In genomic region chr7:139675127-139676110, GRCh38 we compare ENCODE assay signal across 13 cellular contexts.
DNase-seq lines count a peak whose midpoint lies in the region; ATAC-seq, FAIRE-seq and TF ChIP-seq lines count a peak whose summit lies in the region.
"Had no signal": no experiment of that assay in that cellular context is flagged by ENCODE, and none has a peak within 500 bp of the region (broad histone marks: within the 10 kb centered on the region; RNA-seq: fewer than 3 reads in every experiment).

No MANE protein-coding gene starts in this region.

- H3K36me3 Mint-ChIP-seq in activated T-helper 17 cell treated with anti-CD3 and anti-CD28 coated beads, Interleukin-2, amount 50 U/mL, for 72 hours (ENCODE audit: low read depth), result peaks cover 42% of the 10 kb centered on the region
- H3K36me3 Mint-ChIP-seq in T-cell, result peaks cover 28% of the 10 kb centered on the region

- CTCF ChIA-PET in T-cell (lab: Charles Lee), result no interaction called here

- H3K27ac ChIP-seq in ACC112 (ENCODE audit: low read depth, low read length), result peak overlapping the region; percentile 67
- H3K27ac ChIP-seq in liver (ENCODE audit: low read depth in 1 of 2, low read length in 2 of 2), result peak overlapping the region; percentile 61 to 75
- H3K27ac ChIP-seq: esophagus muscularis mucosa had no signal

- H2AFZ ChIP-seq in ACC112 (ENCODE audit: low read length, unreplicated experiment), result no peak overlapping the region

- no peak overlapping the region for H3K4me3 ChIP-seq in ACC112 (ENCODE audit: low read depth, low read length)
- H3K4me3 ChIP-seq in liver (ENCODE audit: low read depth in 1 of 3, low read length in 3 of 3), result no peak overlapping the region
- no peak overlapping the region for H3K4me3 ChIP-seq in lower leg skin (ENCODE audit: low read depth, poor library complexity, severe bottlenecking)
- H3K4me3 ChIP-seq: esophagus muscularis mucosa had no signal

- peaks cover 20% of the 10 kb centered on the region for H3K36me3 ChIP-seq in ACC112 (ENCODE audit: insufficient read depth, low read length)
- no peaks in the 10 kb centered on the region for H3K36me3 ChIP-seq in liver (ENCODE audit: control insufficient read depth in 4 of 4, insufficient read depth in 3 of 4, low read depth in 1 of 4, low read length in 3 of 4)

- intact Hi-C loops in lower leg skin (cut with DNase I; ENCODE audit: low total_unique reads), result no loop called here

- no peaks in the 10 kb centered on the region for H3K9me3 Mint-ChIP-seq in activated T-helper 17 cell treated with anti-CD3 and anti-CD28 coated beads, Interleukin-2, amount 50 U/mL, for 72 hours
- H3K9me3 Mint-ChIP-seq in T-cell, result no peaks in the 10 kb centered on the region
- H3K9me3 Mint-ChIP-seq: activated CD8-positive, alpha-beta T cell treated with anti-CD3 and anti-CD28 coated beads for 36 hours; CD8-positive, alpha-beta memory T cell had no signal

- in situ Hi-C loops in G401 (cut with HindIII; ENCODE audit: low sequenced_read_pairs), result no loop called here

- TF ChIP-seq CTCF in liver (IDR thresholded peaks at IDR 0.05; ENCODE audit: low read depth, low read length, missing input control) (no peak), lower leg skin (IDR thresholded peaks at IDR 0.05) (no peak)

- no peaks in the 10 kb centered on the region for H3K27me3 Mint-ChIP-seq in activated T-helper 17 cell treated with anti-CD3 and anti-CD28 coated beads, Interleukin-2, amount 50 U/mL, for 72 hours
- H3K27me3 Mint-ChIP-seq in T-cell, result no peaks in the 10 kb centered on the region
- H3K27me3 Mint-ChIP-seq: activated CD8-positive, alpha-beta T cell treated with anti-CD3 and anti-CD28 coated beads for 36 hours; CD8-positive, alpha-beta memory T cell had no signal

- peak; percentile 11 for ATAC-seq in activated T-helper 17 cell treated with anti-CD3 and anti-CD28 coated beads, Interleukin-2, amount 50 U/mL, for 72 hours (replicated peaks)
- no peak for ATAC-seq in T-cell (replicated peaks in 1 of 4)
- ATAC-seq: activated CD8-positive, alpha-beta T cell treated with anti-CD3 and anti-CD28 coated beads for 36 hours had no signal

- TF ChIP-seq POLR2A in lower leg skin (IDR thresholded peaks at IDR 0.05), result no peak

- no peak overlapping the region for H3K9ac ChIP-seq in liver (ENCODE audit: low read depth in 1 of 2, low read length in 2 of 2)

- no peak for FAIRE-seq in HTR-8/SVneo (lab: Jason Lieb, UNC)

- H3K27me3 ChIP-seq in ACC112 (ENCODE audit: insufficient read depth, low read length), result no peaks in the 10 kb centered on the region
- H3K27me3 ChIP-seq in liver (ENCODE audit: control insufficient read depth in 4 of 4, insufficient read depth in 4 of 4, low read length in 3 of 4), result no peaks in the 10 kb centered on the region
- H3K27me3 ChIP-seq: esophagus muscularis mucosa had no signal

- no peaks in the 10 kb centered on the region for H3K9me3 ChIP-seq in liver (ENCODE audit: control insufficient read depth in 4 of 4, low read length in 3 of 4)
- H3K9me3 ChIP-seq: esophagus muscularis mucosa had no signal

- peaks cover 51% of the 10 kb centered on the region for H3K4me1 ChIP-seq in ACC112 (ENCODE audit: control insufficient read depth, insufficient read depth, low read length, unreplicated experiment)
- H3K4me1 ChIP-seq in liver (ENCODE audit: control insufficient read depth in 4 of 4, insufficient read depth in 4 of 4, low read length in 3 of 4), result peaks cover 17 to 54% (median 48%) of the 10 kb centered on the region in 4 donors

- peak overlapping the region; percentile 51 for H3K4me3 Mint-ChIP-seq in activated T-helper 17 cell treated with anti-CD3 and anti-CD28 coated beads, Interleukin-2, amount 50 U/mL, for 72 hours
- no peak overlapping the region for H3K4me3 Mint-ChIP-seq in T-cell
- H3K4me3 Mint-ChIP-seq: activated CD8-positive, alpha-beta T cell treated with anti-CD3 and anti-CD28 coated beads for 36 hours had no signal

- TF ChIP-seq RAD21 in liver (IDR thresholded peaks at IDR 0.05), result peak; percentile 2 to 56

- H3K27ac Mint-ChIP-seq in activated T-helper 17 cell treated with anti-CD3 and anti-CD28 coated beads, Interleukin-2, amount 50 U/mL, for 72 hours, result peak overlapping the region; percentile 71
- no peak overlapping the region for H3K27ac Mint-ChIP-seq in T-cell
- H3K27ac Mint-ChIP-seq: activated CD8-positive, alpha-beta T cell treated with anti-CD3 and anti-CD28 coated beads for 36 hours had no signal

- peaks cover 35% of the 10 kb centered on the region for H3K4me1 Mint-ChIP-seq in activated T-helper 17 cell treated with anti-CD3 and anti-CD28 coated beads, Interleukin-2, amount 50 U/mL, for 72 hours
- peaks cover 12 to 36% (median 28%) of the 10 kb centered on the region in 3 donors for H3K4me1 Mint-ChIP-seq in T-cell

- peak; percentile 69 for DNase-seq in G401 (ENCODE audit: low spot score)
- DNase-seq in T-cell, result no peak
- no peak for DNase-seq in HTR-8/SVneo (ENCODE audit: insufficient read length, low spot score)
- DNase-seq in lower leg skin (ENCODE audit: low spot score in 2 of 2), result no peak
- no peak for DNase-seq in LoVo (ENCODE audit: low spot score)
- DNase-seq: activated CD8-positive, alpha-beta T cell treated with anti-CD3 and anti-CD28 coated beads for 36 hours; CD8-positive, alpha-beta memory T cell; NCI-H1092; NCI-H748 treated with DMSO at 0.1 percent for 48 hours had no signal

- 49% methylated on average over 12 of the region's 12 CpGs for WGBS in liver
- 86% methylated on average over 12 of the region's 12 CpGs for WGBS in lower leg skin, 2 donors

- POLR2A ChIA-PET in T-cell (lab: Charles Lee), result interaction anchor here in 1 of 2 donors (0.6 kb wide), 1 partner anchor 74 kb away, joined by 7 read pairs; no protein-coding TSS in a partner anchor

- H3K79me2 ChIP-seq in ACC112 (ENCODE audit: control insufficient read depth, insufficient read depth, low read length, unreplicated experiment), result peaks cover 60% of the 10 kb centered on the region

TF ChIP-seq in liver, 16 proteins besides CTCF, POLR2A, EP300 and RAD21:
- peak in 1 of 2 donors; percentile 64 for TF ChIP-seq JUND (IDR thresholded peaks at IDR 0.05)
- peak; percentile 83 for TF ChIP-seq FOXA2 (IDR thresholded peaks at IDR 0.05)
- peak; percentile 63 for TF ChIP-seq MAX (IDR thresholded peaks at IDR 0.05)
- TF ChIP-seq SP1 (IDR thresholded peaks at IDR 0.05), result peak; percentile 72
- TF ChIP-seq FOXA1 (IDR thresholded peaks at IDR 0.05), result no peak
- no peak for TF ChIP-seq TAF1 (conservative IDR thresholded peaks at IDR 0.05)
- TF ChIP-seq, protein P1, sequence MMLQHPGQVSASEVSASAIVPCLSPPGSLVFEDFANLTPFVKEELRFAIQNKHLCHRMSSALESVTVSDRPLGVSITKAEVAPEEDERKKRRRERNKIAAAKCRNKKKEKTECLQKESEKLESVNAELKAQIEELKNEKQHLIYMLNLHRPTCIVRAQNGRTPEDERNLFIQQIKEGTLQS (IDR thresholded peaks at IDR 0.05), result no peak
- peak; percentile 97 to 99 for TF ChIP-seq RXRA (IDR thresholded peaks at IDR 0.05)
- peak; percentile 84 to 85 for TF ChIP-seq HNF4A (conservative IDR thresholded peaks at IDR 0.05)
- no peak for TF ChIP-seq GABPA (IDR thresholded peaks at IDR 0.05 in 1 of 2, conservative IDR thresholded peaks at IDR 0.05 in 1 of 2)
- TF ChIP-seq, protein P2, sequence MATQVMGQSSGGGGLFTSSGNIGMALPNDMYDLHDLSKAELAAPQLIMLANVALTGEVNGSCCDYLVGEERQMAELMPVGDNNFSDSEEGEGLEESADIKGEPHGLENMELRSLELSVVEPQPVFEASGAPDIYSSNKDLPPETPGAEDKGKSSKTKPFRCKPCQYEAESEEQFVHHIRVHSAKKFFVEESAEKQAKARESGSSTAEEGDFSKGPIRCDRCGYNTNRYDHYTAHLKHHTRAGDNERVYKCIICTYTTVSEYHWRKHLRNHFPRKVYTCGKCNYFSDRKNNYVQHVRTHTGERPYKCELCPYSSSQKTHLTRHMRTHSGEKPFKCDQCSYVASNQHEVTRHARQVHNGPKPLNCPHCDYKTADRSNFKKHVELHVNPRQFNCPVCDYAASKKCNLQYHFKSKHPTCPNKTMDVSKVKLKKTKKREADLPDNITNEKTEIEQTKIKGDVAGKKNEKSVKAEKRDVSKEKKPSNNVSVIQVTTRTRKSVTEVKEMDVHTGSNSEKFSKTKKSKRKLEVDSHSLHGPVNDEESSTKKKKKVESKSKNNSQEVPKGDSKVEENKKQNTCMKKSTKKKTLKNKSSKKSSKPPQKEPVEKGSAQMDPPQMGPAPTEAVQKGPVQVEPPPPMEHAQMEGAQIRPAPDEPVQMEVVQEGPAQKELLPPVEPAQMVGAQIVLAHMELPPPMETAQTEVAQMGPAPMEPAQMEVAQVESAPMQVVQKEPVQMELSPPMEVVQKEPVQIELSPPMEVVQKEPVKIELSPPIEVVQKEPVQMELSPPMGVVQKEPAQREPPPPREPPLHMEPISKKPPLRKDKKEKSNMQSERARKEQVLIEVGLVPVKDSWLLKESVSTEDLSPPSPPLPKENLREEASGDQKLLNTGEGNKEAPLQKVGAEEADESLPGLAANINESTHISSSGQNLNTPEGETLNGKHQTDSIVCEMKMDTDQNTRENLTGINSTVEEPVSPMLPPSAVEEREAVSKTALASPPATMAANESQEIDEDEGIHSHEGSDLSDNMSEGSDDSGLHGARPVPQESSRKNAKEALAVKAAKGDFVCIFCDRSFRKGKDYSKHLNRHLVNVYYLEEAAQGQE (IDR thresholded peaks at IDR 0.05), result peak; percentile 46
- TF ChIP-seq, protein P3, sequence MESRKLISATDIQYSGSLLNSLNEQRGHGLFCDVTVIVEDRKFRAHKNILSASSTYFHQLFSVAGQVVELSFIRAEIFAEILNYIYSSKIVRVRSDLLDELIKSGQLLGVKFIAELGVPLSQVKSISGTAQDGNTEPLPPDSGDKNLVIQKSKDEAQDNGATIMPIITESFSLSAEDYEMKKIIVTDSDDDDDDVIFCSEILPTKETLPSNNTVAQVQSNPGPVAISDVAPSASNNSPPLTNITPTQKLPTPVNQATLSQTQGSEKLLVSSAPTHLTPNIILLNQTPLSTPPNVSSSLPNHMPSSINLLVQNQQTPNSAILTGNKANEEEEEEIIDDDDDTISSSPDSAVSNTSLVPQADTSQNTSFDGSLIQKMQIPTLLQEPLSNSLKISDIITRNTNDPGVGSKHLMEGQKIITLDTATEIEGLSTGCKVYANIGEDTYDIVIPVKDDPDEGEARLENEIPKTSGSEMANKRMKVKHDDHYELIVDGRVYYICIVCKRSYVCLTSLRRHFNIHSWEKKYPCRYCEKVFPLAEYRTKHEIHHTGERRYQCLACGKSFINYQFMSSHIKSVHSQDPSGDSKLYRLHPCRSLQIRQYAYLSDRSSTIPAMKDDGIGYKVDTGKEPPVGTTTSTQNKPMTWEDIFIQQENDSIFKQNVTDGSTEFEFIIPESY (IDR thresholded peaks at IDR 0.05), result peak; percentile 10
- peak; percentile 72 for TF ChIP-seq NR2F2 (IDR thresholded peaks at IDR 0.05)
- no peak for TF ChIP-seq HNF4G (IDR thresholded peaks at IDR 0.05)
- peak; percentile 69 for TF ChIP-seq YY1 (IDR thresholded peaks at IDR 0.05)
